Comparison of ENCODE assay signal across 8 cellular contexts in the genomic region with DNA sequence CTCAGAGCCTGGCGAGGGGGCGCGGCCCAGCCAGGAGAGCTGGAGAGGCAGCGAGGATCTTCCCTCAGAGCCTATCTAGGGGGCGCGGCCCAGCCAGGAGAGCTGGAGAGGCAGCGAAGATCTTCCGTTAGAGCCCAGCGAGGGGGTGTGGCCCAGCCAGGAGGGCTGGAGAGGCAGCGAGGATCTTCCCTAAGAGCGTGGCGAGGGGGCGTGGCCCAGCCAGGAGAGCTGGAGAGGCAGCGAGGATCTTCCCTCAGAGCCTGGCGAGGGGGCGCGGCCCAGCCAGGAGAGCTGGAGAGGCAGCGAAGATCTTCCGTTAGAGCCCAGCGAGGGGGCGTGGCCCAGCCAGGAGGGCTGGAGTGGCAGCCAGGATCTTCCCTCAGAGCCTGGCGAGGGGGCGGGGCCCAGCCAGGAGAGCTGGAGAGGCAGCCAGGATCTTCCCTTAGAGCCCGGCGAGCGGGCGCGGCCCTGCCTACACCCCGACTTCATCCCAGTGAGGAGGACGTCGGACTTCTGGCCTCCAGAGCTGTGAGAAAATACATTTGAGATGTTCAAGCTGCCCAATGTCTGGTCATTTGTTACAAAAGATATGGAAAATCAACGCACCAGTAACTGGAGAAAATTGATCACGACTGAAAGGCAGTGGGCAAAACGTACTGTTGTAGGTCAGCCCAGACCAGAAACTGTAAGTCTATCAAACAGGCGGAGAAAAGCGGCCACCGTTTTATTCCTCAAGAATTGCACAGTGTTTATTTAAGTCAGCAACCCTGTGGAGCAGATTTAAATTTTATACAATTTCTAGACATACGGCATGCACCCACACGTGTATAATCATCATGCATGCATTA.
DNase-seq lines count a peak whose midpoint lies in the region; ATAC-seq and TF ChIP-seq lines count a peak whose summit lies in the region.

No MANE protein-coding gene starts in this region.

- no peaks in the 10 kb centered on the region for H3K79me2 ChIP-seq in ACC112 (ENCODE audit: control insufficient read depth, insufficient read depth, low read length, unreplicated experiment)

- peak overlapping the region; percentile 79 for H3K4me3 Mint-ChIP-seq in activated B cell treated with CpG ODN at 0.5 μM for 24 hours

- TF ChIP-seq CTCF in activated B cell treated with CpG ODN at 0.5 μM for 24 hours (IDR thresholded peaks at IDR 0.05), result no peak

- 0 out of 2 replicates have a peak, but pooled peaks cover 4% of the 10 kb centered on the region for H3K27me3 ChIP-seq in ACC112 (ENCODE audit: insufficient read depth, low read length)

- no peak overlapping the region for H3K27ac Mint-ChIP-seq in activated B cell treated with CpG ODN at 0.5 μM for 24 hours

- peaks cover 45% of the 10 kb centered on the region for H3K27me3 Mint-ChIP-seq in activated B cell treated with CpG ODN at 0.5 μM for 24 hours

- CTCF ChIA-PET in activated B cell treated with CpG ODN at 0.5 μM for 24 hours (lab: Charles Lee), result no interaction called here

- peak overlapping the region; percentile 36 for H2AFZ ChIP-seq in ACC112 (ENCODE audit: low read length, unreplicated experiment)

- H3K9me3 Mint-ChIP-seq in activated B cell treated with CpG ODN at 0.5 μM for 24 hours, result peaks cover 2% of the 10 kb centered on the region

- H3K4me3 ChIP-seq in ACC112 (ENCODE audit: low read depth, low read length), result peak overlapping the region; percentile 61

- intact Hi-C loops in activated B cell treated with CpG ODN at 0.5 μM for 24 hours (cut with micrococcal nuclease), result no loop called here

- no peak overlapping the region for H3K27ac ChIP-seq in ACC112 (ENCODE audit: low read depth, low read length)

- DNase-seq in NCI-H1436 treated with DMSO at 0.1 percent for 48 hours (lab: John Stamatoyannopoulos, UW) (peak; percentile 49), activated B cell treated with CpG ODN at 0.5 μM for 24 hours (no peak), dermis microvascular lymphatic vessel endothelial cell (ENCODE audit: low read depth in 2 of 2) (peak; percentile 40 to 78), left lobe of liver (ENCODE audit: low spot score) (peak; percentile 78)
- DNase-seq in stimulated activated CD4-positive, alpha-beta T cell treated with anti-CD3 and anti-CD28 coated beads, Interleukin-1b, Interleukin-23, amount 100 ng/mL, for 48 hours, result peak; percentile 33

- peaks cover 11% of the 10 kb centered on the region for H3K4me1 Mint-ChIP-seq in activated B cell treated with CpG ODN at 0.5 μM for 24 hours

- ATAC-seq in GM19351 (IDR thresholded peaks at IDR 0.05; ENCODE audit: unreplicated experiment) (peak; percentile 77), activated B cell treated with CpG ODN at 0.5 μM for 24 hours (ENCODE audit: low read depth) (no peak), left lobe of liver (peak; percentile 68), GM21576 (IDR thresholded peaks at IDR 0.05; ENCODE audit: unreplicated experiment) (no peak)

- no peaks in the 10 kb centered on the region for H3K36me3 Mint-ChIP-seq in activated B cell treated with CpG ODN at 0.5 μM for 24 hours (ENCODE audit: low read depth)

- H3K36me3 ChIP-seq in ACC112 (ENCODE audit: insufficient read depth, low read length), result no peaks in the 10 kb centered on the region

- no peaks in the 10 kb centered on the region for H3K4me1 ChIP-seq in ACC112 (ENCODE audit: control insufficient read depth, insufficient read depth, low read length, unreplicated experiment)

- POLR2A ChIA-PET in activated B cell treated with CpG ODN at 0.5 μM for 24 hours (lab: Charles Lee), result interaction anchor here (0.7 kb wide), 1 partner anchor 20 kb away, joined by 3 read pairs; no protein-coding TSS in a partner anchor

Comparison
In these comparisons a context has a peak if more than half of its experiments do, and no peak if none do; other contexts are left out.
1. ATAC-seq: peak in GM19351 (single experiment) and left lobe of liver (single experiment); none in activated B cell treated with CpG ODN at 0.5 μM for 24 hours (single experiment) and GM21576 (single experiment).